In the genomic region with DNA sequence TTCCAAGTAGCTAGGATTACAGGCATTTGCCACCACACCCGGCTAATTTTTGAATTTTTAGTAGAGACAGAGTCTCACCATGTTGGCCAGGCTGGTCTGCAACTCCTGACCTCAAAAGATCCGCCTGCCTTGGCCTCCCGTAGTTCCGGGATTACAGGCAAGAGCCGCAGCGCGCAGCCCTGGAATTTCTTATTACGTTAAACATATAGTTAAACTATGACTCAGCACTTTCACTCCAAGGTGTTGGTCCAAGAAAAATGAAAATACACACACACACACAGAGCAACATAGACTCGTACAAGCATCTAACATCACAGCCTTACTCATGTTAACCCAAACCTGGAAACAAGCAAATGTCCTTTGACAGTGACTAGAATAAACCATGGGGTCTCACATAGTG, we compare ENCODE assay signal across 15 cellular contexts.
DNase-seq lines count a peak whose midpoint lies in the region; ATAC-seq, FAIRE-seq and TF ChIP-seq lines count a peak whose summit lies in the region.
"Had no signal": no experiment of that assay in that cellular context is flagged by ENCODE, and none has a peak within 500 bp of the region (broad histone marks: within the 10 kb centered on the region; RNA-seq: fewer than 3 reads in every experiment).

No MANE protein-coding gene starts in this region.

- no peak overlapping the region for H3K18ac ChIP-seq in IMR-90 (ENCODE audit: low read depth, low read length)

- no peaks in the 10 kb centered on the region for H3K9me1 ChIP-seq in IMR-90 (ENCODE audit: insufficient read depth, low read length)

- H3K4ac ChIP-seq in IMR-90 (ENCODE audit: low read depth, low read length), result no peak overlapping the region

- DNase-seq in Daoy (ENCODE audit: low read depth) (peak; percentile 16), IMR-90 (no peak), astrocyte (ENCODE audit: low read depth) (peak; percentile 15), urothelium cell line (ENCODE audit: low spot score) (peak; percentile 7), germinal center (ENCODE audit: low spot score) (no peak)
- DNase-seq in activated T-helper 2 cell treated with anti-CD3 and anti-CD28 coated beads, Interferon-gamma antibody, Interleukin-2, Interleukin-4, amounts not matched to agents 10 μg/mL and 5 μg/mL and 100 μg/mL, durations not matched to agents 14 hours and 24 hours and 36 hours (ENCODE audit: low spot score), result no peak
- no peak for DNase-seq in activated CD8-positive, alpha-beta memory T cell treated with anti-CD3 and anti-CD28 coated beads, Interleukin-2, amount 50 U/mL, for 48 hours
- DNase-seq: C1 segment of cervical spinal cord; CD4-positive, alpha-beta T cell; DMS153; DND-41; Karpas-422 had no signal

- TF ChIP-seq CTCF in IMR-90 (conservative IDR thresholded peaks at IDR 0.05; ENCODE audit: low read depth, low read length) (no peak), astrocyte (IDR thresholded peaks at IDR 0.05; ENCODE audit: insufficient read depth, low read depth, low read length) (no peak)

- no peak overlapping the region for H4K91ac ChIP-seq in IMR-90 (ENCODE audit: insufficient read depth, low read depth, low read length)

- no peaks in the 10 kb centered on the region for H3K27me3 Mint-ChIP-seq in astrocyte (ENCODE audit: low read depth, unreplicated experiment)
- H3K27me3 Mint-ChIP-seq in activated T-helper 2 cell treated with anti-CD3 and anti-CD28 coated beads, Interferon-gamma antibody, Interleukin-2, Interleukin-4, amounts not matched to agents 10 μg/mL and 5 μg/mL and 100 μg/mL, durations not matched to agents 14 hours and 24 hours and 36 hours (ENCODE audit: low read depth), result no peaks in the 10 kb centered on the region
- H3K27me3 Mint-ChIP-seq: B cell; CD4-positive, alpha-beta T cell had no signal

- H4K5ac ChIP-seq in IMR-90 (ENCODE audit: low read depth, low read length), result no peak overlapping the region

- no peaks in the 10 kb centered on the region for H3K27me3 ChIP-seq in IMR-90 (ENCODE audit: control insufficient read depth, insufficient read depth, low read length)
- H3K27me3 ChIP-seq in astrocyte (ENCODE audit: insufficient read depth, low read length), result no peaks in the 10 kb centered on the region

- no peak for TF ChIP-seq RAD21 in IMR-90 (IDR thresholded peaks at IDR 0.05; ENCODE audit: low read length)

- no peak overlapping the region for H3K27ac Mint-ChIP-seq in astrocyte (ENCODE audit: unreplicated experiment)
- no peak overlapping the region for H3K27ac Mint-ChIP-seq in activated T-helper 2 cell treated with anti-CD3 and anti-CD28 coated beads, Interferon-gamma antibody, Interleukin-2, Interleukin-4, amounts not matched to agents 10 μg/mL and 5 μg/mL and 100 μg/mL, durations not matched to agents 14 hours and 24 hours and 36 hours
- H3K27ac Mint-ChIP-seq: B cell; CD4-positive, alpha-beta T cell had no signal

- H4K20me1 ChIP-seq in IMR-90 (ENCODE audit: insufficient read depth, low read length) (no peaks in the 10 kb centered on the region), astrocyte (ENCODE audit: insufficient read depth, low read length) (no peaks in the 10 kb centered on the region)

- no peak overlapping the region for H2AK9ac ChIP-seq in IMR-90 (replicated peaks; ENCODE audit: low read depth, low read length, poor library complexity)

- ATAC-seq in IMR-90 (ENCODE audit: low read depth), result no peak

- H2BK15ac ChIP-seq in IMR-90 (ENCODE audit: low read depth, low read length), result no peak overlapping the region

- no peak for FAIRE-seq in astrocyte (lab: Jason Lieb, UNC)
- FAIRE-seq in urothelium cell line (lab: Jason Lieb, UNC), result no peak
- FAIRE-seq: D721Med, H54 had no signal

- BruUV-seq in IMR-90 (replicated peaks; lab: Mats Ljungman, UMichigan), result no TSS peak

- no peaks in the 10 kb centered on the region for H3K79me1 ChIP-seq in IMR-90 (ENCODE audit: low read depth in 1 of 2, low read length in 2 of 2)

- CTCF ChIA-PET in IMR-90 (lab: Yijun Ruan, JAX), result no interaction called here

- H2BK5ac ChIP-seq in IMR-90 (ENCODE audit: low read depth, low read length, poor library complexity, severe bottlenecking), result no peak overlapping the region

- H3K27ac ChIP-seq in IMR-90 (ENCODE audit: insufficient read depth, low read length) (no peak overlapping the region), astrocyte (ENCODE audit: low read depth, low read length) (no peak overlapping the region)

- H3K4me2 ChIP-seq in IMR-90 (ENCODE audit: low read depth, low read length) (no peak overlapping the region), astrocyte (ENCODE audit: low read length) (no peak overlapping the region)

- intact Hi-C loops in IMR-90 (cut with micrococcal nuclease), result no loop called here
- intact Hi-C loops in activated T-helper 2 cell treated with anti-CD3 and anti-CD28 coated beads, Interferon-gamma antibody, Interleukin-2, Interleukin-4, amounts not matched to agents 10 μg/mL and 5 μg/mL and 100 μg/mL, durations not matched to agents 14 hours and 24 hours and 36 hours (cut with micrococcal nuclease), result no loop called here

- TF ChIP-seq POLR2A in IMR-90 (IDR thresholded peaks at IDR 0.05; ENCODE audit: low read depth, low read length), result no peak

- H3K4me3 Mint-ChIP-seq in astrocyte (ENCODE audit: unreplicated experiment), result no peak overlapping the region
- no peak overlapping the region for H3K4me3 Mint-ChIP-seq in activated T-helper 2 cell treated with anti-CD3 and anti-CD28 coated beads, Interferon-gamma antibody, Interleukin-2, Interleukin-4, amounts not matched to agents 10 μg/mL and 5 μg/mL and 100 μg/mL, durations not matched to agents 14 hours and 24 hours and 36 hours (ENCODE audit: low read depth)
- H3K4me3 Mint-ChIP-seq: B cell; CD4-positive, alpha-beta T cell had no signal

- H3K56ac ChIP-seq in IMR-90 (ENCODE audit: extremely low read depth, insufficient read depth, low read length), result no peak overlapping the region

- dilution Hi-C loops in IMR-90 (cut with HindIII; ENCODE audit: low sequenced_read_pairs, unreplicated experiment), result no loop called here

- 100% methylated on average over 3 of the region's 9 CpGs; no CpG with 5 or more reads in 1 of the 2 experiments for WGBS in IMR-90 (ENCODE audit: extremely low coverage in 2 of 2, insufficient read length in 1 of 2), 2 experiments

- H3K36me3 ChIP-seq in IMR-90 (ENCODE audit: control insufficient read depth, insufficient read depth, low read length) (no peaks in the 10 kb centered on the region), astrocyte (ENCODE audit: insufficient read depth, low read length) (no peaks in the 10 kb centered on the region)

- H3K79me2 ChIP-seq in astrocyte (ENCODE audit: insufficient read depth, low read length), result no peaks in the 10 kb centered on the region

- no peak overlapping the region for H4K8ac ChIP-seq in IMR-90 (ENCODE audit: low read depth in 2 of 2, low read length in 2 of 2)

- no peak overlapping the region for H2AK5ac ChIP-seq in IMR-90 (ENCODE audit: low read depth, low read length)

- peaks cover 7% of the 10 kb centered on the region for H3K9me3 ChIP-seq in IMR-90 (ENCODE audit: control insufficient read depth, insufficient read depth, low read length)
- H3K9me3 ChIP-seq in astrocyte (ENCODE audit: insufficient read depth, low read depth, low read length), result no peaks in the 10 kb centered on the region

- H3K4me3 ChIP-seq in IMR-90 (ENCODE audit: insufficient read depth, low read depth, low read length) (no peak overlapping the region), astrocyte (ENCODE audit: insufficient read depth, low read depth, low read length) (no peak overlapping the region)

- no peak overlapping the region for H2BK20ac ChIP-seq in IMR-90 (ENCODE audit: low read depth, low read length)

- in situ Hi-C loops in IMR-90 (cut with MboI; ENCODE audit: low sequenced_read_pairs), result no loop called here

- no peaks in the 10 kb centered on the region for H3K4me1 ChIP-seq in IMR-90 (ENCODE audit: control insufficient read depth, insufficient read depth, low read length)
- no peaks in the 10 kb centered on the region for H3K4me1 ChIP-seq in astrocyte (ENCODE audit: insufficient read depth, low read length)

- H3K9ac ChIP-seq in IMR-90 (ENCODE audit: low read depth, low read length), result no peak overlapping the region
- no peak overlapping the region for H3K9ac ChIP-seq in astrocyte (ENCODE audit: low read length)

- H3K23ac ChIP-seq in IMR-90 (ENCODE audit: low read depth, low read length), result no peak overlapping the region

- H3K9me3 Mint-ChIP-seq in astrocyte (ENCODE audit: unreplicated experiment), result no peaks in the 10 kb centered on the region
- peaks cover 19% of the 10 kb centered on the region for H3K9me3 Mint-ChIP-seq in activated T-helper 2 cell treated with anti-CD3 and anti-CD28 coated beads, Interferon-gamma antibody, Interleukin-2, Interleukin-4, amounts not matched to agents 10 μg/mL and 5 μg/mL and 100 μg/mL, durations not matched to agents 14 hours and 24 hours and 36 hours
- H3K9me3 Mint-ChIP-seq: CD4-positive, alpha-beta T cell had no signal

- H3K36me3 Mint-ChIP-seq in astrocyte (ENCODE audit: low read depth, unreplicated experiment), result no peaks in the 10 kb centered on the region
- no peaks in the 10 kb centered on the region for H3K36me3 Mint-ChIP-seq in activated T-helper 2 cell treated with anti-CD3 and anti-CD28 coated beads, Interferon-gamma antibody, Interleukin-2, Interleukin-4, amounts not matched to agents 10 μg/mL and 5 μg/mL and 100 μg/mL, durations not matched to agents 14 hours and 24 hours and 36 hours (ENCODE audit: low read depth)

- H2BK120ac ChIP-seq in IMR-90 (ENCODE audit: low read depth, low read length), result no peak overlapping the region

- POLR2A ChIA-PET in IMR-90 (lab: Charles Lee; ENCODE audit: unreplicated experiment), result no interaction called here

- no peak overlapping the region for H2AFZ ChIP-seq in IMR-90 (replicated peaks; ENCODE audit: low read length, poor library complexity)
- no peak overlapping the region for H2AFZ ChIP-seq in astrocyte (ENCODE audit: low read depth, low read length)

- peaks cover 3% of the 10 kb centered on the region for H3K4me1 Mint-ChIP-seq in astrocyte (ENCODE audit: low read depth, unreplicated experiment)
- no peaks in the 10 kb centered on the region for H3K4me1 Mint-ChIP-seq in activated T-helper 2 cell treated with anti-CD3 and anti-CD28 coated beads, Interferon-gamma antibody, Interleukin-2, Interleukin-4, amounts not matched to agents 10 μg/mL and 5 μg/mL and 100 μg/mL, durations not matched to agents 14 hours and 24 hours and 36 hours (ENCODE audit: low read depth)
- H3K4me1 Mint-ChIP-seq: B cell had no signal

- H3K14ac ChIP-seq in IMR-90 (replicated peaks; ENCODE audit: low read depth, low read length), result no peak overlapping the region

TF ChIP-seq in IMR-90, 13 proteins besides CTCF, POLR2A, EP300 and RAD21:
- TF ChIP-seq BHLHE40 (IDR thresholded peaks at IDR 0.05; ENCODE audit: low read depth, low read length) (no peak), MAFK (IDR thresholded peaks at IDR 0.05; ENCODE audit: low read depth, low read length) (peak; percentile 58), NFE2L2 (IDR thresholded peaks at IDR 0.05; ENCODE audit: low read depth, low read length) (peak; percentile 89), CEBPB (IDR thresholded peaks at IDR 0.05; ENCODE audit: low read depth, low read length) (no peak), CHD1 (IDR thresholded peaks at IDR 0.05; ENCODE audit: low read depth, low read length) (no peak)

Comparison
In these comparisons a context has a peak if more than half of its experiments do, and no peak if none do; other contexts are left out.
1. DNase-seq: peak in Daoy (single experiment), astrocyte (single experiment) and urothelium cell line (single experiment); none in IMR-90 (single experiment), activated T-helper 2 cell treated with anti-CD3 and anti-CD28 coated beads, Interferon-gamma antibody, Interleukin-2, Interleukin-4, amounts not matched to agents 10 μg/mL and 5 μg/mL and 100 μg/mL, durations not matched to agents 14 hours and 24 hours and 36 hours (single experiment), activated CD8-positive, alpha-beta memory T cell treated with anti-CD3 and anti-CD28 coated beads, Interleukin-2, amount 50 U/mL, for 48 hours (single experiment) and germinal center (single experiment).